In the genomic region with DNA sequence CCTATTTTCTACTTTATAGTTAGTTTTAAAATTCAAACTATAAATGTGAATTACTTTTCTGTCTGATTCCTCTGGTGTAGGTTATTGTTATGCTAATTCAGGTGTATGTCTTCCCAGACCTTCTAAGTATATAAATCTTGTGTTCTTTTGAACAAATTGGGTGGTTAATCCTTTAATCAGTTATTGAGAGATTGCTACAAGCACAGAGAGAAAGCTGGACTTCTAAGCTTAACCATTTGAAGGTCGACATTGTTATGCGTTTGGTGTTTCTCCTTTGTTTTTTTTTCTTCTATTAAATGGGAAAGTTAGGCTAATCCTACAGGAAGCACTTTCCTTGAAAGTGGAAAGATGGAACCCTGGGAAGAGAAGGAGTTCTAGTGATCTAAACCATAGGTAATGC, we compare ENCODE assay signal across 21 cellular contexts.
"Had no signal": no experiment of that assay in that cellular context is flagged by ENCODE, and none has a peak within 500 bp of the region (broad histone marks: within the 10 kb centered on the region; RNA-seq: fewer than 3 reads in every experiment).

No MANE protein-coding gene starts in this region.

- H3K4me1 Mint-ChIP-seq: immature natural killer cell; stimulated activated naive B cell treated with anti-CD40 and anti-IgM and Interleukin-4, amounts not matched to agents 10 μg/mL and 1 μg/mL and 100 μg/mL, for 72 hours; stimulated activated naive CD8-positive, alpha-beta T cell treated with anti-CD3 and anti-CD28 coated beads, Interleukin-15, amount 100 ng/mL, for 72 hours had no signal

- H3K79me2 ChIP-seq: parathyroid adenoma had no signal

- ATAC-seq: gastrocnemius medialis; left cardiac atrium; lower lobe of right lung; natural killer cell treated with Interleukin-12 subunit alpha and Interleukin-12 subunit beta and Interleukin-15 and Interleukin-18, amount 100 ng/mL, for 72 hours; sciatic nerve; stimulated activated naive B cell treated with anti-CD40 and anti-IgM and Interleukin-4, amounts not matched to agents 10 μg/mL and 1 μg/mL and 100 μg/mL, for 72 hours; stimulated activated naive CD8-positive, alpha-beta T cell treated with anti-CD3 and anti-CD28 coated beads, Interleukin-15, amount 100 ng/mL, for 72 hours had no signal

- H3K4me3 Mint-ChIP-seq: endodermal cell; immature natural killer cell; natural killer cell treated with Interleukin-12 subunit alpha and Interleukin-12 subunit beta and Interleukin-15 and Interleukin-18, amount 100 ng/mL, for 72 hours; stimulated activated naive B cell treated with anti-CD40 and anti-IgM and Interleukin-4, amounts not matched to agents 10 μg/mL and 1 μg/mL and 100 μg/mL, for 72 hours; stimulated activated naive CD8-positive, alpha-beta T cell treated with anti-CD3 and anti-CD28 coated beads, Interleukin-15, amount 100 ng/mL, for 72 hours had no signal

- FAIRE-seq: endothelial cell of umbilical vein, kidney had no signal

- H3K4me3 ChIP-seq: coronary artery, gastrocnemius medialis, left ventricle myocardium inferior, lower lobe of right lung, thoracic aorta, transverse colon had no signal

- H3K9me3 ChIP-seq: gastrocnemius medialis, left ventricle myocardium inferior, lower lobe of right lung, thoracic aorta, transverse colon had no signal

- H2AFZ ChIP-seq: parathyroid adenoma had no signal

- H3K27me3 ChIP-seq: gastrocnemius medialis, transverse colon had no signal

- H3K36me3 Mint-ChIP-seq: immature natural killer cell; natural killer cell treated with Interleukin-12 subunit alpha and Interleukin-12 subunit beta and Interleukin-15 and Interleukin-18, amount 100 ng/mL, for 72 hours; stimulated activated naive B cell treated with anti-CD40 and anti-IgM and Interleukin-4, amounts not matched to agents 10 μg/mL and 1 μg/mL and 100 μg/mL, for 72 hours had no signal

- H3K27ac Mint-ChIP-seq: endodermal cell; immature natural killer cell; natural killer cell treated with Interleukin-12 subunit alpha and Interleukin-12 subunit beta and Interleukin-15 and Interleukin-18, amount 100 ng/mL, for 72 hours; stimulated activated naive B cell treated with anti-CD40 and anti-IgM and Interleukin-4, amounts not matched to agents 10 μg/mL and 1 μg/mL and 100 μg/mL, for 72 hours; stimulated activated naive CD8-positive, alpha-beta T cell treated with anti-CD3 and anti-CD28 coated beads, Interleukin-15, amount 100 ng/mL, for 72 hours had no signal

- H3K9me3 Mint-ChIP-seq: endodermal cell had no signal

- DNase-seq: effector CD4-positive, alpha-beta T cell; endodermal cell; gastrocnemius medialis; immature natural killer cell; kidney; left cardiac atrium; left ventricle myocardium inferior; lower lobe of right lung; mesenchymal stem cell; midbrain; stimulated activated CD4-positive, alpha-beta T cell treated with anti-CD3 and anti-CD28 coated beads, Interleukin-2, amount 100 ng/mL, for 24 hours; stimulated activated CD4-positive, alpha-beta T cell treated with anti-CD3 and anti-CD28 coated beads, Interleukin-4, amount 100 ng/mL, for 4 hours; stimulated activated naive B cell treated with anti-CD40 and anti-IgM and Interleukin-4, amounts not matched to agents 10 μg/mL and 1 μg/mL and 100 μg/mL, for 72 hours; stimulated activated naive CD8-positive, alpha-beta T cell treated with anti-CD3 and anti-CD28 coated beads, Interleukin-15, amount 100 ng/mL, for 72 hours; transverse colon had no signal

- H3K4me1 ChIP-seq: gastrocnemius medialis, left ventricle myocardium inferior, lower lobe of right lung, parathyroid adenoma had no signal

- H3K27me3 Mint-ChIP-seq: natural killer cell treated with Interleukin-12 subunit alpha and Interleukin-12 subunit beta and Interleukin-15 and Interleukin-18, amount 100 ng/mL, for 72 hours; stimulated activated naive CD8-positive, alpha-beta T cell treated with anti-CD3 and anti-CD28 coated beads, Interleukin-15, amount 100 ng/mL, for 72 hours had no signal

- H3K27ac ChIP-seq: coronary artery, gastrocnemius medialis, left ventricle myocardium inferior, lower lobe of right lung, parathyroid adenoma, thoracic aorta, transverse colon had no signal

- H3K36me3 ChIP-seq: gastrocnemius medialis, left ventricle myocardium inferior, lower lobe of right lung, thoracic aorta, transverse colon had no signal

- H3K9ac ChIP-seq: parathyroid adenoma had no signal
